11 cellular contexts compared by ENCODE assay signal in the genomic region with DNA sequence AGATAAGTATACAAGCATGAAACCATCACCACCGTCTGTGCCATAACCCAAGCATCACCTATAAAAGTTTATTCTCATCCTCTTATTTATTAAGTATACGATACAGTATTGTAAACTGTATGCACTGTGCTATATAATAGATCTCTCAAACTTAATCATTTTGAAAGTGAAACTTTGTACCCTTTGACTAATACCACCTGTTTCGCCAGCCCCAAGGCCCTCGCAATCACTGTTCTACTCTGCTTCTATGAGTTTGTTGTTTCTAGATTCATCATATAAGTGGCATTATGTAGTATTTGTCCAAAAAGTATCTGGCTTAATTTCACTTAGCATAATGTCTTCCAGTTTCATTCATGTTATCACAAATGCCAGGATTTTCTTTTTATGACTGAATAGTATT.
DNase-seq lines count a peak whose midpoint lies in the region; ATAC-seq and TF ChIP-seq lines count a peak whose summit lies in the region.
"Had no signal": no experiment of that assay in that cellular context is flagged by ENCODE, and none has a peak within 500 bp of the region (broad histone marks: within the 10 kb centered on the region; RNA-seq: fewer than 3 reads in every experiment).

No MANE protein-coding gene starts in this region.

- peaks cover 28% of the 10 kb centered on the region for H3K36me3 Mint-ChIP-seq in T-cell

- H3K27me3 Mint-ChIP-seq in T-cell, result peaks cover 0 to 3% of the 10 kb centered on the region in 2 donors

- no peak for TF ChIP-seq POLR2A in GM18505 (IDR thresholded peaks at IDR 0.05; ENCODE audit: borderline replicate concordance, extremely low read depth, insufficient read depth, insufficient read length)
- no peak for TF ChIP-seq POLR2A in suprapubic skin (IDR thresholded peaks at IDR 0.05)

- DNase-seq in GM19240 (ENCODE audit: insufficient read length, low spot score), result peak; percentile 6
- no peak for DNase-seq in SHP77 (lab: John Stamatoyannopoulos, UW)
- no peak for DNase-seq in activated gamma-delta T cell treated with Interleukin-2 at 50 U/mL for 16 hours
- no peak for DNase-seq in T-cell
- no peak for DNase-seq in suprapubic skin (ENCODE audit: low spot score in 2 of 2)
- DNase-seq: erythroblast, MG63, OCI-M1 had no signal

- H3K4me1 ChIP-seq in suprapubic skin, result no peaks in the 10 kb centered on the region

- peaks cover 0 to 12% (median 5%) of the 10 kb centered on the region in 3 donors for H3K4me1 Mint-ChIP-seq in T-cell

- H3K27me3 ChIP-seq in suprapubic skin, result no peaks in the 10 kb centered on the region
- H3K27me3 ChIP-seq: MG63 had no signal

- POLR2A ChIA-PET in T-cell (lab: Charles Lee), result no interaction called here

- H3K4me3 Mint-ChIP-seq in T-cell, result no peak overlapping the region

- H3K9me3 Mint-ChIP-seq in T-cell, result no peaks in the 10 kb centered on the region

- no peak overlapping the region for H3K27ac ChIP-seq in suprapubic skin

- H3K36me3 ChIP-seq in suprapubic skin, result peaks cover 4% of the 10 kb centered on the region
- H3K36me3 ChIP-seq: MG63 had no signal

- no peak overlapping the region for H3K27ac Mint-ChIP-seq in T-cell

- no peaks in the 10 kb centered on the region for H3K9me3 ChIP-seq in suprapubic skin
- H3K9me3 ChIP-seq: MG63 had no signal

- no peak for TF ChIP-seq EP300 in suprapubic skin (IDR thresholded peaks at IDR 0.05)

- CTCF ChIA-PET in T-cell (lab: Charles Lee), result no interaction called here

- 91% methylated on average over 4 of the region's 4 CpGs for WGBS in suprapubic skin

- ATAC-seq in GM18505 (IDR thresholded peaks at IDR 0.05; ENCODE audit: unreplicated experiment) (peak; percentile 92), HG02852 (IDR thresholded peaks at IDR 0.05; ENCODE audit: unreplicated experiment) (peak; percentile 81), HG03575 (IDR thresholded peaks at IDR 0.05; ENCODE audit: extremely low read depth, insufficient number of reproducible peaks, low FRiP score, unreplicated experiment) (peak; percentile 95), T-cell (replicated peaks in 1 of 4) (no peak)

- H3K4me3 ChIP-seq in suprapubic skin, result no peak overlapping the region
- H3K4me3 ChIP-seq: MG63 had no signal

- TF ChIP-seq CTCF in suprapubic skin (IDR thresholded peaks at IDR 0.05), result no peak

Comparison
In these comparisons a context has a peak if more than half of its experiments do, and no peak if none do; other contexts are left out.
1. ATAC-seq: peak in GM18505 (single experiment), HG02852 (single experiment) and HG03575 (single experiment); none in T-cell (0 of 4).